ENCODE assay signal across 8 cellular contexts in the genomic region with DNA sequence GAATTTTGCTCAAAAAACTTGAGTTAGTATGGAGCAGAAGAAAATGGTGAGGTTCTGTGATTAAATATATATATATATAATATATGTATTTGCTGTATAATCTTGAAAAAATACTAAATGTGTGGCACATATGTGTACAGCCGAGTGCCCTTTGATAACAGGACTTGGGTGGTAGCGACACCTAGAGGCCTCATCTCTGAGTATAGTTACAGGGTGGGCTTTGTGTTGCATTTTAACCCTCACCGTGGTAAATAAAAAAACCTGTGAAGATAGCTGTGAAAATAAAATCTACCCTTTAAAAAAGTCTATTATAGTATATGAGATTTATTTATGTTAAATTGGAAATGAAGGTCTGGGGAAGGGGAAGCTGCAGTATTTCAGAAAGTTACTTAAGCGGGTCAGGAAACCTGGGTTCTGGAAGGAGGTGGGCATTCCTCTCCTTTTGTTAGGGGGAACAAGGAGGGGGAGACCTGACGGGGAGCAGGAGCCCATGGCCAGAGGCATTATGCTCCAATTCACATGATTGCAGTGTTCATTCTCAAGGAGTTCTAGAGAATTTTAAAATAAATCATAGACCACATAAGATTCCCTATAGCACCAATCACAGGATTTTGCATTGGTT.
A peak's percentile ranks its signal among the peaks of the same experiment; 100 is the strongest.
DNase-seq lines count a peak whose midpoint lies in the region; ATAC-seq and TF ChIP-seq lines count a peak whose summit lies in the region.

No MANE protein-coding gene starts in this region.

- intact Hi-C loops in prostate gland (cut with DNase I), result loop anchor here (2.0 kb wide), 1 partner anchor 139 kb away; no protein-coding TSS in a partner anchor
- intact Hi-C loops in sigmoid colon (cut with DNase I), result loop anchor here (5.0 kb wide), 1 partner anchor 142 kb away; no protein-coding TSS in a partner anchor

- TF ChIP-seq EP300 in sigmoid colon (IDR thresholded peaks at IDR 0.05), result no peak

- peak; percentile 64 for ATAC-seq in HG02610 (IDR thresholded peaks at IDR 0.05; ENCODE audit: unreplicated experiment)

- WGBS in prostate gland, result 26% methylated on average over 5 of the region's 5 CpGs
- 16 to 19% methylated on average over 5 of the region's 5 CpGs for WGBS in sigmoid colon, 2 donors

- peak; percentile 20 for DNase-seq in SIG-M5 treated with dmso at 0.1 percent for 504 hours (lab: John Stamatoyannopoulos, UW; ENCODE audit: unreplicated experiment)
- DNase-seq in SIG-M5 (lab: John Stamatoyannopoulos, UW), result no peak
- peak; percentile 46 for DNase-seq in NCI-H345 treated with DMSO at 0.1 percent for 48 hours (lab: John Stamatoyannopoulos, UW; ENCODE audit: unreplicated experiment)
- DNase-seq in activated CD8-positive, alpha-beta memory T cell treated with anti-CD3 and anti-CD28 coated beads, Interleukin-2, amount 50 U/mL, for 1 hour (ENCODE audit: extremely low read depth), result peak; percentile 19
- DNase-seq in foreskin fibroblast, result peak; percentile 7 to 54
- DNase-seq in prostate gland (ENCODE audit: low spot score), result peak; percentile 32
- no peak for DNase-seq in sigmoid colon

- H3K36me3 ChIP-seq in prostate gland (no peaks in the 10 kb centered on the region), sigmoid colon (no peaks in the 10 kb centered on the region)

- no peaks in the 10 kb centered on the region for H3K27me3 ChIP-seq in prostate gland (replicated peaks; ENCODE audit: insufficient read depth)
- peaks cover 0 to 6% (median 0%) of the 10 kb centered on the region in 3 donors for H3K27me3 ChIP-seq in sigmoid colon

- no peaks in the 10 kb centered on the region for H3K9me3 ChIP-seq in prostate gland
- no peaks in the 10 kb centered on the region for H3K9me3 ChIP-seq in sigmoid colon

- H3K27ac ChIP-seq in prostate gland (no peak overlapping the region), sigmoid colon (no peak overlapping the region)

- H3K4me3 ChIP-seq in foreskin fibroblast (ENCODE audit: low read depth in 1 of 2, low read length in 2 of 2) (no peak overlapping the region), prostate gland (no peak overlapping the region), sigmoid colon (no peak overlapping the region)

- H3K4me1 ChIP-seq in prostate gland (replicated peaks) (peaks cover 2% of the 10 kb centered on the region), sigmoid colon (no peaks in the 10 kb centered on the region)

- TF ChIP-seq POLR2A in prostate gland (IDR thresholded peaks at IDR 0.05) (no peak), sigmoid colon (IDR thresholded peaks at IDR 0.05) (no peak)

- peak; percentile 59 for TF ChIP-seq CTCF in foreskin fibroblast (IDR thresholded peaks at IDR 0.05; ENCODE audit: low read depth, low read length)
- peak in 3 of 4 experiments; percentile 41 to 60 (median 55) for TF ChIP-seq CTCF in prostate gland (IDR thresholded peaks at IDR 0.05)
- peak in 2 of 4 experiments; percentile 13 to 54 for TF ChIP-seq CTCF in sigmoid colon (IDR thresholded peaks at IDR 0.05)

Comparison
In these comparisons a context has a peak if more than half of its experiments do, and no peak if none do; other contexts are left out.
1. DNase-seq: peak in SIG-M5 treated with dmso at 0.1 percent for 504 hours (single experiment), NCI-H345 treated with DMSO at 0.1 percent for 48 hours (single experiment), activated CD8-positive, alpha-beta memory T cell treated with anti-CD3 and anti-CD28 coated beads, Interleukin-2, amount 50 U/mL, for 1 hour (single experiment), foreskin fibroblast (2 of 2) and prostate gland (single experiment); none in SIG-M5 (single experiment) and sigmoid colon (single experiment).